Comparison of ENCODE assay signal across 8 cellular contexts in genomic region chr1:120090830-120091229, GRCh38. TPM values are rescaled to one million over a fixed set of nuclear protein-coding genes. Genes with fewer than 3 reads are reported as not detected.
DNase-seq lines count a peak whose midpoint lies in the region; ATAC-seq, FAIRE-seq and TF ChIP-seq lines count a peak whose summit lies in the region.
"Not testable (repeated sequence)": the region's sequence is repeated elsewhere in the genome, so short reads cannot be mapped to it uniquely, and the experiment has no call there.

No MANE protein-coding gene starts in this region.

- not testable (repeated sequence) for H3K4me3 Mint-ChIP-seq in MCF 10A (ENCODE audit: unreplicated experiment)

- not testable (repeated sequence) for H3K27ac ChIP-seq in A549; PC-3 (ENCODE audit: low read length); foreskin keratinocyte; right lobe of liver
- peak overlapping the region; percentile 87 for H3K27ac ChIP-seq in osteoblast (ENCODE audit: low read depth, low read length)

- H3F3A ChIP-seq in PC-3 (ENCODE audit: low read length, unreplicated experiment), result not testable (repeated sequence)

- not testable (repeated sequence) for DNase-seq in A549 (ENCODE audit: low read depth in 1 of 2, low spot score in 1 of 2); H54 (ENCODE audit: insufficient read length, low spot score); PC-3; MCF 10A (ENCODE audit: unreplicated experiment); foreskin keratinocyte; right lobe of liver; osteoblast (ENCODE audit: insufficient read length, low spot score, missing footprints)

- peaks cover 11% of the 10 kb centered on the region for H3K4me1 Mint-ChIP-seq in MCF 10A (ENCODE audit: insufficient read depth, unreplicated experiment)

- not testable (repeated sequence) for H3K9me3 Mint-ChIP-seq in MCF 10A (ENCODE audit: unreplicated experiment)

- not testable (repeated sequence) for FAIRE-seq in A549 (lab: Jason Lieb, UNC)
- FAIRE-seq in H54 (lab: Jason Lieb, UNC), result peak; percentile 65

- not testable (repeated sequence) for H3K79me2 ChIP-seq in PC-3 (ENCODE audit: low read length); osteoblast (ENCODE audit: insufficient read depth, low read length)

- H3K4me1 ChIP-seq in A549; PC-3 (ENCODE audit: insufficient read depth, low read length); foreskin keratinocyte; right lobe of liver; osteoblast (ENCODE audit: insufficient read depth, low read length): not testable (repeated sequence)

- H3K9ac ChIP-seq in PC-3 (ENCODE audit: low read length), result not testable (repeated sequence)

- POLR2A ChIA-PET in A549 (lab: Yijun Ruan, JAX); PC-3 (lab: Charles Lee; ENCODE audit: unreplicated experiment); MCF 10A (lab: Yijun Ruan, JAX): not testable (repeated sequence)

- H3K36me3 ChIP-seq in PC-3 (ENCODE audit: low read depth, low read length); right lobe of liver; osteoblast (ENCODE audit: insufficient read depth, low read length): not testable (repeated sequence)

- TF ChIP-seq EP300 in A549 (IDR thresholded peaks at IDR 0.05), result not testable (repeated sequence)

- CTCF ChIA-PET in A549 (lab: Yijun Ruan, JAX); PC-3 (lab: Charles Lee); MCF 10A (lab: Yijun Ruan, JAX): not testable (repeated sequence)

- TF ChIP-seq POLR2A in A549 (IDR thresholded peaks at IDR 0.05; ENCODE audit: low read length); H54 (IDR thresholded peaks at IDR 0.05; ENCODE audit: low read depth, low read length); right lobe of liver (IDR thresholded peaks at IDR 0.05): not testable (repeated sequence)

- ATAC-seq in A549, result peak; percentile 91 to 94
- peak; percentile 48 for ATAC-seq in PC-3
- peak; percentile 97 for ATAC-seq in SK-N-SH treated with all-trans-retinoic acid at 6 μM for 48 hours
- ATAC-seq in foreskin keratinocyte, result peak; percentile 93
- peak in 3 of 4 donors; percentile 25 to 37 (median 26) for ATAC-seq in right lobe of liver

- intact Hi-C loops in PC-3 (cut with micrococcal nuclease); MCF 10A (cut with micrococcal nuclease); right lobe of liver (cut with DNase I): not testable (repeated sequence)

- H3K27ac Mint-ChIP-seq in MCF 10A (ENCODE audit: low read depth, unreplicated experiment), result peak overlapping the region; percentile 64

- H4K20me1 ChIP-seq in PC-3 (ENCODE audit: low read length); osteoblast (ENCODE audit: insufficient read depth, low read length): not testable (repeated sequence)

- not testable (repeated sequence) for H3K27me3 ChIP-seq in PC-3 (ENCODE audit: low read length); foreskin keratinocyte; right lobe of liver; osteoblast (ENCODE audit: insufficient read depth, low read length)

- not testable (repeated sequence) for H3K4me3 ChIP-seq in A549; PC-3 (ENCODE audit: low read length); right lobe of liver; osteoblast (ENCODE audit: insufficient read depth, low read length)

- not testable (repeated sequence) for TF ChIP-seq RAD21 in A549 (conservative IDR thresholded peaks at IDR 0.05 in 1 of 2, IDR thresholded peaks at IDR 0.05 in 1 of 2)

- TF ChIP-seq CTCF in A549 (IDR thresholded peaks at IDR 0.05); PC-3 (conservative IDR thresholded peaks at IDR 0.05; ENCODE audit: low read depth, low read length); MCF 10A (IDR thresholded peaks at IDR 0.05; ENCODE audit: unreplicated experiment); foreskin keratinocyte (conservative IDR thresholded peaks at IDR 0.05); right lobe of liver (IDR thresholded peaks at IDR 0.05); osteoblast (IDR thresholded peaks at IDR 0.05; ENCODE audit: extremely low read depth, low read depth, low read length): not testable (repeated sequence)

- BruUV-seq in PC-3 (replicated peaks; lab: Mats Ljungman, UMichigan); MCF 10A (replicated peaks; lab: Mats Ljungman, UMichigan): not testable (repeated sequence)

- not testable (repeated sequence) for H2AFZ ChIP-seq in PC-3 (ENCODE audit: low read length); osteoblast (ENCODE audit: low read length)

- not testable (repeated sequence) for H3K27me3 Mint-ChIP-seq in MCF 10A (ENCODE audit: insufficient read depth, unreplicated experiment)

- WGBS in A549 (ENCODE audit: missing lambda C conversion rate), result no CpG with 5 or more reads among the region's 1 CpG
- WGBS in right lobe of liver (ENCODE audit: insufficient coverage, low coverage, low lambda C conversion rate, missing lambda C conversion rate), result no CpG with 5 or more reads among the region's 1 CpG

- H3K9me3 ChIP-seq in A549; PC-3 (ENCODE audit: low read length); right lobe of liver; osteoblast (ENCODE audit: low read depth, low read length): not testable (repeated sequence)

- H3K9me2 ChIP-seq in PC-3 (replicated peaks; ENCODE audit: low read length), result not testable (repeated sequence)

- not testable (repeated sequence) for H3K36me3 Mint-ChIP-seq in MCF 10A (ENCODE audit: insufficient read depth, unreplicated experiment)

- not testable (repeated sequence) for H3K4me2 ChIP-seq in A549; PC-3 (ENCODE audit: low read length); osteoblast (ENCODE audit: insufficient read depth, low read length)

RNA-seq across cellular contexts. Expression of gene NOTCH2, which starts 21.4 kb away (rescaled TPM):
- polyA plus RNA-seq in A549 (2011; rRNA removed) (15.0 and 29.9 TPM in 2 replicates), A549 (2017; fragmentation: RNase III; extraction: RNeasy Plus Mini Kit Qiagen cat#74134 plus additional on column Dnase treatment) (11.6 to 13.5 TPM (median 11.6 TPM) in 3 replicates), foreskin keratinocyte (4.8 and 5.5 TPM in 2 replicates)
- 6.8 and 9.0 TPM in 2 replicates for polyA plus RNA-seq in A549 (2012; cell fraction: cytosol; rRNA removed)
- polyA plus RNA-seq in A549 (2012; cell fraction: nucleus; rRNA removed), result 20.2 and 20.7 TPM in 2 replicates
- polyA minus RNA-seq in A549 (2011; rRNA and poly(A)+ RNA removed), result 114 and 127 TPM in 2 replicates
- total RNA-seq in PC-3 (2014; rRNA removed) (42.2 and 61.5 TPM in 2 replicates), MCF 10A (2022) (122 and 128 TPM in 2 replicates), foreskin keratinocyte (44.0 and 51.0 TPM in 2 replicates), right lobe of liver (10 to 100 TPM; 32.4 to 75.2 (median 49.0) TPM), osteoblast (305 and 330 TPM in 2 replicates)

Comparison
In these comparisons a context has a peak if more than half of its experiments do, and no peak if none do; other contexts are left out.
1. ATAC-seq: peak in every context shown above with its lines; median percentile 97 in SK-N-SH treated with all-trans-retinoic acid at 6 μM for 48 hours; 93 in foreskin keratinocyte; 92 in A549; 48 in PC-3; 26 in right lobe of liver.